ENCODE assay signal across 1 cellular context in genomic region chr6:99702287-99702686, GRCh38.
DNase-seq lines count a peak whose midpoint lies in the region.
"Not testable (repeated sequence)": the region's sequence is repeated elsewhere in the genome, so short reads cannot be mapped to it uniquely, and the experiment has no call there.

No MANE protein-coding gene starts in this region.

- not testable (repeated sequence) for H3K4me3 ChIP-seq in neuronal stem cell (ENCODE audit: low read length in 2 of 2)

- not testable (repeated sequence) for H3K18ac ChIP-seq in neuronal stem cell (ENCODE audit: low read length)

- H3K4me1 ChIP-seq in neuronal stem cell (ENCODE audit: control insufficient read depth in 2 of 2, insufficient read depth in 1 of 2, low read depth in 1 of 2, low read length in 2 of 2), result not testable (repeated sequence)

- not testable (repeated sequence) for H2BK5ac ChIP-seq in neuronal stem cell (ENCODE audit: low read length)

- H3K4ac ChIP-seq in neuronal stem cell (ENCODE audit: low read length), result not testable (repeated sequence)

- not testable (repeated sequence) for H3K36me3 ChIP-seq in neuronal stem cell (replicated peaks in 1 of 2; ENCODE audit: control insufficient read depth in 2 of 2, insufficient read depth in 2 of 2, low read length in 2 of 2)

- not testable (repeated sequence) for H3K9ac ChIP-seq in neuronal stem cell (ENCODE audit: low read depth, low read length, poor library complexity)

- H2BK12ac ChIP-seq in neuronal stem cell (ENCODE audit: low read length), result not testable (repeated sequence)

- not testable (repeated sequence) for H2AFZ ChIP-seq in neuronal stem cell (ENCODE audit: low read length)

- not testable (repeated sequence) for H2BK15ac ChIP-seq in neuronal stem cell (ENCODE audit: low read length)

- peak overlapping the region; percentile 8 for H3K14ac ChIP-seq in neuronal stem cell (ENCODE audit: low read length)

- H3K4me2 ChIP-seq in neuronal stem cell (ENCODE audit: insufficient read depth, low read length, poor library complexity, severe bottlenecking), result not testable (repeated sequence)

- not testable (repeated sequence) for H3K23ac ChIP-seq in neuronal stem cell (ENCODE audit: low read depth, low read length, poor library complexity)

- H3K27ac ChIP-seq in neuronal stem cell (replicated peaks; ENCODE audit: low read length), result not testable (repeated sequence)

- WGBS in neuronal stem cell (ENCODE audit: extremely low coverage in 2 of 2, insufficient read length in 2 of 2, insufficient replicate concordance in 1 of 2), 2 donors, result no CpG with 5 or more reads among the region's 9 CpGs

- not testable (repeated sequence) for H3K79me1 ChIP-seq in neuronal stem cell (ENCODE audit: low read depth, low read length)

- H4K8ac ChIP-seq in neuronal stem cell (ENCODE audit: low read depth, low read length), result not testable (repeated sequence)

- H2AK5ac ChIP-seq in neuronal stem cell (ENCODE audit: low read depth, low read length), result not testable (repeated sequence)

- not testable (repeated sequence) for H2BK120ac ChIP-seq in neuronal stem cell (ENCODE audit: low read depth, low read length)

- not testable (repeated sequence) for H3K27me3 ChIP-seq in neuronal stem cell (ENCODE audit: control insufficient read depth in 3 of 3, insufficient read depth in 3 of 3, low read depth in 1 of 3, low read length in 3 of 3)

- DNase-seq in neuronal stem cell (ENCODE audit: low spot score), result not testable (repeated sequence)

- H3K9me3 ChIP-seq in neuronal stem cell (replicated peaks in 1 of 2; ENCODE audit: control insufficient read depth in 2 of 2, insufficient read depth in 1 of 2, low read depth in 1 of 2, low read length in 2 of 2), result not testable (repeated sequence)

- H4K91ac ChIP-seq in neuronal stem cell (ENCODE audit: low read depth, low read length, poor library complexity), result not testable (repeated sequence)
